Comparison of ENCODE assay signal across 8 cellular contexts in the genomic region with DNA sequence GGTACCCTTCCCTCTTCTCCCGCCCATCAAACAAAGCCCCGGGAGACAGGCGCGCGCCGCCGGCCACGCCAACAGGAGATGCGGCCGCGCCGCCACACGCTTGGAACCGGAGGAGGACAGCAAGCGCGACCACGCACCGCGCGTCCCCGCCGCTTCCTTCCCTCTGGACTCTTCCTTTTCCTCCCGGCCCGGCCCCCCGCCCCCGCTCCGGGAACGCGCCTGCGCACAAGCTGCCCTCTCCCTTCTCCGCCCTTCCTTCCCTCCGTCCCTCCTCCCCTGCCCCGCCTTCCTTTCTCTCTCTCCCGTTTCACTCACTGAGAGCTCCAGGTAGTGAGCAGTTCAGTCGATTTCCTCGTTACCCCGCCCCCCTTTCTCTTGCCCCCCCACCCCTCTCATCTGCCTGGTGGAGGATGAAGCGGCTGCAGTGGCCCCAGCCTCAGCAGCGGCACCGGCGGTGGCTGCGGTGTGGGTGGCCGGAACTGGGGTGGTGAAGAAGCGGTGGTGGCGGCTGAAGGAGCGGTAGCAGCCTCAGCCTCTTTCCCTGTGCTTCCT. TPM values are rescaled to one million over a fixed set of nuclear protein-coding genes. Genes with fewer than 3 reads are reported as not detected.
DNase-seq lines count a peak whose midpoint lies in the region; ATAC-seq and TF ChIP-seq lines count a peak whose summit lies in the region.

A gene (plus strand): TSS at position 310 of the 552 bp plus-strand sequence. CDS start 569 bp downstream, outside the sequence.

- peaks cover 8% of the 10 kb centered on the region for H3K4me1 Mint-ChIP-seq in type B pancreatic cell (ENCODE audit: unreplicated experiment)

- TF ChIP-seq POLR2A in GM15510 (IDR thresholded peaks at IDR 0.05; ENCODE audit: borderline replicate concordance, extremely low read depth, insufficient read length) (peak; percentile 89), adrenal gland (IDR thresholded peaks at IDR 0.05) (peak; percentile 63 to 82)

- DNase-seq in NCI-H146 treated with DMSO at 0.1 percent for 48 hours (lab: John Stamatoyannopoulos, UW; ENCODE audit: unreplicated experiment), result peak; percentile 94
- peak; percentile 73 to 84 (median 75) for DNase-seq in T-helper 1 cell
- peak; percentile 94 to 98 (median 97) for DNase-seq in adrenal gland
- DNase-seq in heart right ventricle, result peak; percentile 96 to 97
- peak; percentile 93 to 99 (median 95) for DNase-seq in posterior cingulate gyrus
- peak; percentile 97 for DNase-seq in type B pancreatic cell (ENCODE audit: extremely low spot score, unreplicated experiment)

- no peaks in the 10 kb centered on the region for H3K27me3 ChIP-seq in adrenal gland
- H3K27me3 ChIP-seq in heart right ventricle, result no peaks in the 10 kb centered on the region

- no peaks in the 10 kb centered on the region for H3K9me3 ChIP-seq in adrenal gland (replicated peaks in 1 of 3)
- H3K9me3 ChIP-seq in heart right ventricle, result no peaks in the 10 kb centered on the region

- TF ChIP-seq CTCF in adrenal gland (IDR thresholded peaks at IDR 0.05) (peak in 1 of 6 experiments; percentile 6), heart right ventricle (IDR thresholded peaks at IDR 0.05) (peak in 1 of 9 donors; percentile 8), type B pancreatic cell (conservative IDR thresholded peaks at IDR 0.05) (no peak)

- no peaks in the 10 kb centered on the region for H3K36me3 ChIP-seq in adrenal gland (replicated peaks in 1 of 2)
- H3K36me3 ChIP-seq in heart right ventricle, result peaks cover 0 to 6% (median 0%) of the 10 kb centered on the region in 9 donors

- WGBS in adrenal gland, 4 donors, result 0 to 1% (median 0%) methylated on average over 36 to 46 of the region's 46 CpGs
- 0 to 1% methylated on average over 45 of the region's 46 CpGs for WGBS in heart right ventricle, 2 donors

- H3K27ac ChIP-seq in adrenal gland, result peak within 1 kb of the TSS; percentile 69 to 89 (median 86)
- peak within 1 kb of the TSS; percentile 80 to 97 (median 94) for H3K27ac ChIP-seq in heart right ventricle

- H3K4me3 ChIP-seq in adrenal gland (peak within 1 kb of the TSS; percentile 58 to 94 (median 84)), heart right ventricle (peak within 1 kb of the TSS; percentile 76 to 99 (median 94))

- peaks cover 7% of the 10 kb centered on the region for H3K27me3 Mint-ChIP-seq in type B pancreatic cell

- intact Hi-C loops in adrenal gland (cut with DNase I), result loop anchor here in 1 of 2 donors (10.0 kb wide), 1 partner anchor 137 kb away; no protein-coding TSS in a partner anchor
- intact Hi-C loops in heart right ventricle (cut with DNase I), result loop anchor here in 7 of 10 donors (5.0 to 10.0 kb wide), 4 partner anchors 117 to 147 kb away; a partner anchor contains a TSS
- intact Hi-C loops in posterior cingulate gyrus (cut with DNase I), result loop anchor here (5.0 kb wide), 1 partner anchor 130 kb away; no protein-coding TSS in a partner anchor

- no peaks in the 10 kb centered on the region for H3K9me3 Mint-ChIP-seq in type B pancreatic cell

- H3K4me3 Mint-ChIP-seq in type B pancreatic cell, result peak within 1 kb of the TSS; percentile 93

- H3K4me1 ChIP-seq in adrenal gland (replicated peaks in 1 of 2) (peaks cover 6 to 15% of the 10 kb centered on the region in 2 donors), heart right ventricle (peaks cover 0 to 39% (median 26%) of the 10 kb centered on the region in 9 donors)

- H3K36me3 Mint-ChIP-seq in type B pancreatic cell, result peaks cover 5% of the 10 kb centered on the region

- peak within 1 kb of the TSS; percentile 97 for H3K27ac Mint-ChIP-seq in type B pancreatic cell

- peak; percentile 47 for ATAC-seq in HG02884 (IDR thresholded peaks at IDR 0.05; ENCODE audit: unreplicated experiment)
- ATAC-seq in heart right ventricle, result peak; percentile 97 to 99 (median 98)

RNA-seq across cellular contexts. Expression of the gene that starts here (rescaled TPM):
- 10 to 100 TPM; 18.8 to 32.7 (median 24.4) TPM for total RNA-seq in adrenal gland
- 10 to 100 TPM in 2 of 3 donors, 1 to 10 TPM in 1; 8.7 to 29.1 (median 10.1) TPM for polyA plus RNA-seq in adrenal gland
- total RNA-seq in heart right ventricle, result 10 to 100 TPM; 14.8 to 21.0 (median 18.6) TPM
- 1 to 10 TPM; 6.5 to 8.0 TPM for polyA plus RNA-seq in heart right ventricle
- 32.1 and 33.0 TPM in 2 replicates for total RNA-seq in type B pancreatic cell (ENCODE audit: low replicate concordance)

Comparison
In these comparisons a context has a peak if more than half of its experiments do, and no peak if none do; other contexts are left out.
1. Peak in every context shown above with its lines: DNase-seq, ATAC-seq, H3K4me3 ChIP-seq and H3K27ac ChIP-seq.